8 cellular contexts compared by ENCODE assay signal in the genomic region with DNA sequence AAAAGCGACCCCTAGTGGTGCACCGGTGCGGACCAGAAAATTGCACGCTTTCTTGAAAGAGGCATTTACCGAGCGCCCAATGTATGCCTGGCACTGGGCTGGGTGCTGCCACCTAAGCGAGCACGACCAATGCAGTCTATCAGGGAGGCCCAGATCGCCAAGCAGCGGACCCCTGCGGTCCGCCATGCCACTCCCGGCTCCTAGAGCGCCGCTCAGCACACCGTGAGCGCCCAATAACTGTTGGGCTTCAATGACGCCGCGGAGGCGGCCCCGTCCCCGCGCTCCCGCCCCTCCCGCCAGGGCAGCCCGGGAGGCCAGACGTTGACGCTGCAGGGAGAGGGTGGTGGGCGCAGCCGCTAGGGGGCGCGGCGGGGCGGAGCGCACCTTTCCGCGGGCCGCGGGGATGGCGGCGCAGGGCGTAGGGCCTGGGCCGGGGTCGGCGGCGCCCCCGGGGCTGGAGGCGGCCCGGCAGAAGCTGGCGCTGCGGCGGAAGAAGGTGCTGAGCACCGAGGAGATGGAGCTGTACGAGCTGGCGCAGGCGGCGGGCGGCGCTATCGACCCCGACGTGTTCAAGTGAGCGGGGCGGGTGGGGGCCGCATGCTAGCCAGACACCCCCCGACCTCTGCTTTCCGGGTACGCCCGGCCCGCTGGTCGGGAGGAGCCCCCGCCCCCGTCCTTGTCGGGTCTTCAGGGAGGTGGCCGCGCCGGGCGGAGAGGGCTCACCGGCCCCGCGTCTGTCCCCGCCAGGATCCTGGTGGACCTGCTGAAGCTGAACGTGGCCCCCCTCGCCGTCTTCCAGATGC. TPM values are rescaled to one million over a fixed set of nuclear protein-coding genes. Genes with fewer than 3 reads are reported as not detected.
DNase-seq lines count a peak whose midpoint lies in the region; FAIRE-seq and TF ChIP-seq lines count a peak whose summit lies in the region.
"Not testable (repeated sequence)": the region's sequence is repeated elsewhere in the genome, so short reads cannot be mapped to it uniquely, and the experiment has no call there.

A gene with protein sequence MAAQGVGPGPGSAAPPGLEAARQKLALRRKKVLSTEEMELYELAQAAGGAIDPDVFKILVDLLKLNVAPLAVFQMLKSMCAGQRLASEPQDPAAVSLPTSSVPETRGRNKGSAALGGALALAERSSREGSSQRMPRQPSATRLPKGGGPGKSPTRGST (plus strand): TSS at position 383 of the 803 bp plus-strand sequence. CDS start 21 bp downstream, at position 404.

- peak within 1 kb of the TSS; percentile 93 for H3K9ac ChIP-seq in ES-I3 (ENCODE audit: low read depth, low read length)

- TF ChIP-seq CTCF in LNCaP clone FGC (IDR thresholded peaks at IDR 0.05; ENCODE audit: control insufficient read depth, extremely low read depth, insufficient read depth) (peak; percentile 88), RWPE1 (conservative IDR thresholded peaks at IDR 0.05; ENCODE audit: low read depth) (peak; percentile 86), fibroblast of pulmonary artery (IDR thresholded peaks at IDR 0.05; ENCODE audit: low read length, missing control alignments) (peak; percentile 17), nephron (IDR thresholded peaks at IDR 0.05; ENCODE audit: unreplicated experiment in 3 of 3) (peak; percentile 85 to 88 (median 85))

- H3K36me3 Mint-ChIP-seq in activated T-helper 2 cell treated with anti-CD3 and anti-CD28 coated beads, Interferon-gamma antibody, Interleukin-2, Interleukin-4, amounts not matched to agents 10 μg/mL and 5 μg/mL and 100 μg/mL, durations not matched to agents 14 hours and 24 hours and 36 hours (ENCODE audit: low read depth), result peaks cover 26% of the 10 kb centered on the region
- not testable (repeated sequence) for H3K36me3 Mint-ChIP-seq in nephron (ENCODE audit: low read depth)
- H3K36me3 Mint-ChIP-seq in stimulated activated naive CD8-positive, alpha-beta T cell treated with anti-CD3 and anti-CD28 coated beads, Interleukin-15, Interleukin-2, amounts not matched to agents 100 ng/mL and 50 ng/mL, for 24 hours (ENCODE audit: low read depth), result peaks cover 14% of the 10 kb centered on the region

- not testable (repeated sequence) for H3K27me3 Mint-ChIP-seq in activated T-helper 2 cell treated with anti-CD3 and anti-CD28 coated beads, Interferon-gamma antibody, Interleukin-2, Interleukin-4, amounts not matched to agents 10 μg/mL and 5 μg/mL and 100 μg/mL, durations not matched to agents 14 hours and 24 hours and 36 hours (ENCODE audit: low read depth); nephron (ENCODE audit: low read depth); stimulated activated naive CD8-positive, alpha-beta T cell treated with anti-CD3 and anti-CD28 coated beads, Interleukin-15, Interleukin-2, amounts not matched to agents 100 ng/mL and 50 ng/mL, for 24 hours

- TF ChIP-seq POLR2A in H54 (IDR thresholded peaks at IDR 0.05; ENCODE audit: low read depth, low read length), result not testable (repeated sequence)

- H3K4me1 ChIP-seq in ES-I3 (ENCODE audit: insufficient read depth, low read length), result not testable (repeated sequence)

- peak; percentile 91 for DNase-seq in H54 (ENCODE audit: insufficient read length, low spot score)
- DNase-seq in LNCaP clone FGC (ENCODE audit: low read depth), result peak; percentile 33
- peak; percentile 88 for DNase-seq in RWPE1 (ENCODE audit: low spot score)
- peak; percentile 89 for DNase-seq in activated T-helper 2 cell treated with anti-CD3 and anti-CD28 coated beads, Interferon-gamma antibody, Interleukin-2, Interleukin-4, amounts not matched to agents 10 μg/mL and 5 μg/mL and 100 μg/mL, durations not matched to agents 14 hours and 24 hours and 36 hours (ENCODE audit: low spot score)
- DNase-seq in fibroblast of pulmonary artery (ENCODE audit: low read depth), result peak; percentile 84

- POLR2A ChIA-PET in RWPE1 (lab: Yijun Ruan, JAX; ENCODE audit: low non-redundant PET), result interaction anchor here (0.5 to 1.6 kb wide), 3 partner anchors 12 to 160 kb away, joined by 3 to 5 read pairs (median 3); a partner anchor contains a TSS

- peak within 1 kb of the TSS; percentile 78 for H3K4me3 ChIP-seq in LNCaP clone FGC (ENCODE audit: low read depth, low read length)
- H3K4me3 ChIP-seq in fibroblast of pulmonary artery (replicated peaks; ENCODE audit: low read depth, low read length), result peak within 1 kb of the TSS; percentile 92

- CTCF ChIA-PET in RWPE1 (lab: Yijun Ruan, JAX), result interaction anchor here (0.8 kb wide), 1 partner anchor 162 kb away, joined by 6 read pairs; no protein-coding TSS in a partner anchor

- not testable (repeated sequence) for H3K36me3 ChIP-seq in ES-I3 (ENCODE audit: insufficient read depth, low read length)

- peak within 1 kb of the TSS; percentile 89 for H3K27ac ChIP-seq in RWPE1

- peak within 1 kb of the TSS; percentile 92 for H3K4me3 Mint-ChIP-seq in activated T-helper 2 cell treated with anti-CD3 and anti-CD28 coated beads, Interferon-gamma antibody, Interleukin-2, Interleukin-4, amounts not matched to agents 10 μg/mL and 5 μg/mL and 100 μg/mL, durations not matched to agents 14 hours and 24 hours and 36 hours (ENCODE audit: low read depth)
- peak within 1 kb of the TSS; percentile 93 to 96 (median 94) for H3K4me3 Mint-ChIP-seq in nephron
- H3K4me3 Mint-ChIP-seq in stimulated activated naive CD8-positive, alpha-beta T cell treated with anti-CD3 and anti-CD28 coated beads, Interleukin-15, Interleukin-2, amounts not matched to agents 100 ng/mL and 50 ng/mL, for 24 hours, result peak within 1 kb of the TSS; percentile 95

- H3K27ac Mint-ChIP-seq in activated T-helper 2 cell treated with anti-CD3 and anti-CD28 coated beads, Interferon-gamma antibody, Interleukin-2, Interleukin-4, amounts not matched to agents 10 μg/mL and 5 μg/mL and 100 μg/mL, durations not matched to agents 14 hours and 24 hours and 36 hours, result peak within 1 kb of the TSS; percentile 95
- H3K27ac Mint-ChIP-seq in nephron, result peak within 1 kb of the TSS; percentile 84 to 91 (median 90)
- H3K27ac Mint-ChIP-seq in stimulated activated naive CD8-positive, alpha-beta T cell treated with anti-CD3 and anti-CD28 coated beads, Interleukin-15, Interleukin-2, amounts not matched to agents 100 ng/mL and 50 ng/mL, for 24 hours, result peak within 1 kb of the TSS; percentile 95

- not testable (repeated sequence) for FAIRE-seq in H54 (lab: Jason Lieb, UNC)

- not testable (repeated sequence) for H3K4me1 Mint-ChIP-seq in activated T-helper 2 cell treated with anti-CD3 and anti-CD28 coated beads, Interferon-gamma antibody, Interleukin-2, Interleukin-4, amounts not matched to agents 10 μg/mL and 5 μg/mL and 100 μg/mL, durations not matched to agents 14 hours and 24 hours and 36 hours (ENCODE audit: low read depth); nephron
- H3K4me1 Mint-ChIP-seq in stimulated activated naive CD8-positive, alpha-beta T cell treated with anti-CD3 and anti-CD28 coated beads, Interleukin-15, Interleukin-2, amounts not matched to agents 100 ng/mL and 50 ng/mL, for 24 hours (ENCODE audit: low read depth), result peaks cover 32% of the 10 kb centered on the region

- H3K9me3 Mint-ChIP-seq in activated T-helper 2 cell treated with anti-CD3 and anti-CD28 coated beads, Interferon-gamma antibody, Interleukin-2, Interleukin-4, amounts not matched to agents 10 μg/mL and 5 μg/mL and 100 μg/mL, durations not matched to agents 14 hours and 24 hours and 36 hours; nephron; stimulated activated naive CD8-positive, alpha-beta T cell treated with anti-CD3 and anti-CD28 coated beads, Interleukin-15, Interleukin-2, amounts not matched to agents 100 ng/mL and 50 ng/mL, for 24 hours: not testable (repeated sequence)

- intact Hi-C loops in activated T-helper 2 cell treated with anti-CD3 and anti-CD28 coated beads, Interferon-gamma antibody, Interleukin-2, Interleukin-4, amounts not matched to agents 10 μg/mL and 5 μg/mL and 100 μg/mL, durations not matched to agents 14 hours and 24 hours and 36 hours (cut with micrococcal nuclease), result loop anchor here (1.0 to 5.0 kb wide), 3 partner anchors 150 to 1310 kb away; a partner anchor contains a TSS

- H3K9me3 ChIP-seq in ES-I3 (ENCODE audit: control insufficient read depth, insufficient read depth, low read length), result not testable (repeated sequence)

RNA-seq across cellular contexts. Expression of the gene that starts here (rescaled TPM):
- total RNA-seq in activated T-helper 2 cell treated with anti-CD3 and anti-CD28 coated beads, Interferon-gamma antibody, Interleukin-2, Interleukin-4, amounts not matched to agents 10 μg/mL and 5 μg/mL and 100 μg/mL, durations not matched to agents 14 hours and 24 hours and 36 hours, result 349 and 376 TPM in 2 replicates

Comparison
In these comparisons a context has a peak if more than half of its experiments do, and no peak if none do; other contexts are left out.
1. Peak in every context shown above with its lines: DNase-seq, H3K4me3 ChIP-seq and H3K27ac ChIP-seq.
2. DNase-seq: peak in every context shown above with its lines; median percentile 91 in H54; 89 in activated T-helper 2 cell treated with anti-CD3 and anti-CD28 coated beads, Interferon-gamma antibody, Interleukin-2, Interleukin-4, amounts not matched to agents 10 μg/mL and 5 μg/mL and 100 μg/mL, durations not matched to agents 14 hours and 24 hours and 36 hours; 88 in RWPE1; 84 in fibroblast of pulmonary artery; 33 in LNCaP clone FGC.
3. CTCF ChIP-seq: peak in every context shown above with its lines; median percentile 88 in LNCaP clone FGC; 86 in RWPE1; 85 in nephron; 17 in fibroblast of pulmonary artery.